Comparison of ENCODE assay signal across 15 cellular contexts in genomic region chr5:68154119-68154857, GRCh38.
A peak's percentile ranks its signal among the peaks of the same experiment; 100 is the strongest.
DNase-seq lines count a peak whose midpoint lies in the region; ATAC-seq and TF ChIP-seq lines count a peak whose summit lies in the region.
"Had no signal": no experiment of that assay in that cellular context is flagged by ENCODE, and none has a peak within 500 bp of the region (broad histone marks: within the 10 kb centered on the region; RNA-seq: fewer than 3 reads in every experiment).

No MANE protein-coding gene starts in this region.

- in situ Hi-C loops in mammary epithelial cell (cut with MboI; ENCODE audit: low sequenced_read_pairs in 2 of 2), result no loop called here

- peaks cover under 1% of the 10 kb centered on the region for H3K36me3 Mint-ChIP-seq in activated naive CD8-positive, alpha-beta T cell treated with anti-CD3 and anti-CD28 coated beads, Interleukin-2, amount 50 U/mL, for 24 hours (ENCODE audit: low read depth)
- no peaks in the 10 kb centered on the region for H3K36me3 Mint-ChIP-seq in activated naive CD8-positive, alpha-beta T cell treated with anti-CD3 and anti-CD28 coated beads for 36 hours
- H3K36me3 Mint-ChIP-seq in activated T-helper 17 cell treated with anti-CD3 and anti-CD28 coated beads, Interleukin-2, amount 50 U/mL, for 72 hours (ENCODE audit: low read depth), result no peaks in the 10 kb centered on the region
- H3K36me3 Mint-ChIP-seq in neural progenitor cell (no peaks in the 10 kb centered on the region), CD14-positive monocyte (no peaks in the 10 kb centered on the region)
- H3K36me3 Mint-ChIP-seq: CD8-positive, alpha-beta T cell had no signal

- H3K4me3 Mint-ChIP-seq in activated naive CD8-positive, alpha-beta T cell treated with anti-CD3 and anti-CD28 coated beads, Interleukin-2, amount 50 U/mL, for 24 hours, result no peak overlapping the region
- no peak overlapping the region for H3K4me3 Mint-ChIP-seq in activated naive CD8-positive, alpha-beta T cell treated with anti-CD3 and anti-CD28 coated beads for 36 hours
- no peak overlapping the region for H3K4me3 Mint-ChIP-seq in activated T-helper 17 cell treated with anti-CD3 and anti-CD28 coated beads, Interleukin-2, amount 50 U/mL, for 72 hours
- no peak overlapping the region for H3K4me3 Mint-ChIP-seq in neural progenitor cell
- H3K4me3 Mint-ChIP-seq in CD14-positive monocyte, result no peak overlapping the region
- H3K4me3 Mint-ChIP-seq: CD8-positive, alpha-beta T cell had no signal

- H4K20me1 ChIP-seq in neural progenitor cell (ENCODE audit: low read depth) (no peaks in the 10 kb centered on the region), mammary epithelial cell (ENCODE audit: insufficient read depth, low read length) (no peaks in the 10 kb centered on the region)
- H4K20me1 ChIP-seq: BLaER1 had no signal

- no TSS peak for BruUV-seq in mammary epithelial cell (replicated peaks; lab: Mats Ljungman, UMichigan)

- H3K4me2 ChIP-seq in neural progenitor cell (peak overlapping the region; percentile 12), mammary epithelial cell (ENCODE audit: insufficient read depth, low read depth, low read length) (no peak overlapping the region)
- H3K4me2 ChIP-seq: BLaER1 had no signal

- H2AFZ ChIP-seq in neural progenitor cell (replicated peaks) (peak overlapping the region; percentile 58), mammary epithelial cell (ENCODE audit: low read depth, low read length) (no peak overlapping the region)

- intact Hi-C loops in mammary epithelial cell (cut with micrococcal nuclease), result no loop called here
- intact Hi-C loops in CD14-positive monocyte (cut with micrococcal nuclease), result no loop called here

- 78% methylated on average over 9 of the region's 9 CpGs for WGBS in mammary epithelial cell (ENCODE audit: low coverage, missing lambda C conversion rate)

- H3K27ac ChIP-seq in neural progenitor cell, result no peak overlapping the region
- no peak overlapping the region for H3K27ac ChIP-seq in mammary epithelial cell (ENCODE audit: insufficient read depth, low read depth, low read length)
- H3K27ac ChIP-seq: BLaER1, HL-60 had no signal

- H3K4me3 ChIP-seq in neural progenitor cell, result no peak overlapping the region
- no peak overlapping the region for H3K4me3 ChIP-seq in mammary epithelial cell (replicated peaks in 1 of 3; ENCODE audit: insufficient read depth in 1 of 3, low read depth in 2 of 3, low read length in 3 of 3)
- H3K4me3 ChIP-seq: BLaER1 had no signal

- H3K79me2 ChIP-seq in neural progenitor cell (ENCODE audit: low read depth) (no peaks in the 10 kb centered on the region), mammary epithelial cell (ENCODE audit: insufficient read depth, low read length) (no peaks in the 10 kb centered on the region)

- CTCF ChIA-PET in mammary epithelial cell (lab: Charles Lee; ENCODE audit: low non-redundant PET), result no interaction called here

- H3K4me1 ChIP-seq in neural progenitor cell, result peaks cover 17% of the 10 kb centered on the region
- no peaks in the 10 kb centered on the region for H3K4me1 ChIP-seq in mammary epithelial cell (ENCODE audit: insufficient read depth, low read length)
- H3K4me1 ChIP-seq: BLaER1 had no signal

- dilution Hi-C loops in mammary epithelial cell (cut with HindIII; ENCODE audit: low sequenced_read_pairs), result no loop called here

- TF ChIP-seq CTCF in neural progenitor cell (IDR thresholded peaks at IDR 0.05) (no peak), mammary epithelial cell (conservative IDR thresholded peaks at IDR 0.05 in 1 of 2, IDR thresholded peaks at IDR 0.05 in 1 of 2; ENCODE audit: extremely low read depth in 1 of 2, insufficient read depth in 1 of 2, low read depth in 1 of 2, low read length in 2 of 2) (no peak), CD14-positive monocyte (IDR thresholded peaks at IDR 0.05) (no peak)

- H3K9ac ChIP-seq in neural progenitor cell, result no peak overlapping the region
- H3K9ac ChIP-seq in mammary epithelial cell (ENCODE audit: insufficient read depth, low read length), result no peak overlapping the region
- H3K9ac ChIP-seq: BLaER1 had no signal

- DNase-seq in activated naive CD8-positive, alpha-beta T cell treated with anti-CD3 and anti-CD28 coated beads, Interleukin-2, amount 50 U/mL, for 24 hours, result no peak
- DNase-seq in activated naive CD8-positive, alpha-beta T cell treated with anti-CD3 and anti-CD28 coated beads for 36 hours, result no peak
- DNase-seq in neural progenitor cell (ENCODE audit: low spot score), result no peak
- no peak for DNase-seq in mammary epithelial cell
- DNase-seq in CD14-positive monocyte (ENCODE audit: low spot score), result no peak
- DNase-seq: 8988T; Calu3; CD8-positive, alpha-beta T cell; DMS79 treated with DMSO at 0.1 percent for 48 hours; GF-D8; HCEC 1CT had no signal

- H3K36me3 ChIP-seq in neural progenitor cell (no peaks in the 10 kb centered on the region), mammary epithelial cell (ENCODE audit: insufficient read depth, low read length) (no peaks in the 10 kb centered on the region)
- H3K36me3 ChIP-seq: BLaER1 had no signal

- no peaks in the 10 kb centered on the region for H3F3A ChIP-seq in neural progenitor cell (ENCODE audit: low read depth)

- H3K9me3 Mint-ChIP-seq in activated naive CD8-positive, alpha-beta T cell treated with anti-CD3 and anti-CD28 coated beads, Interleukin-2, amount 50 U/mL, for 24 hours, result no peaks in the 10 kb centered on the region
- no peaks in the 10 kb centered on the region for H3K9me3 Mint-ChIP-seq in activated naive CD8-positive, alpha-beta T cell treated with anti-CD3 and anti-CD28 coated beads for 36 hours
- H3K9me3 Mint-ChIP-seq in activated T-helper 17 cell treated with anti-CD3 and anti-CD28 coated beads, Interleukin-2, amount 50 U/mL, for 72 hours, result peaks cover 1% of the 10 kb centered on the region
- H3K9me3 Mint-ChIP-seq in neural progenitor cell (no peaks in the 10 kb centered on the region), CD14-positive monocyte (peaks cover 0 to 2% (median 0%) of the 10 kb centered on the region in 7 donors)
- H3K9me3 Mint-ChIP-seq: CD8-positive, alpha-beta T cell had no signal

- H3K9me3 ChIP-seq in neural progenitor cell (ENCODE audit: low read depth) (no peaks in the 10 kb centered on the region), mammary epithelial cell (replicated peaks; ENCODE audit: insufficient read depth, low read length) (no peaks in the 10 kb centered on the region)
- H3K9me3 ChIP-seq: BLaER1 had no signal

- peak; percentile 59 for ATAC-seq in activated naive CD8-positive, alpha-beta T cell treated with anti-CD3 and anti-CD28 coated beads, Interleukin-2, amount 50 U/mL, for 24 hours
- ATAC-seq in activated T-helper 17 cell treated with anti-CD3 and anti-CD28 coated beads, Interleukin-2, amount 50 U/mL, for 72 hours (replicated peaks), result peak; percentile 32
- no peak for ATAC-seq in GM19324 (IDR thresholded peaks at IDR 0.05; ENCODE audit: low FRiP score, unreplicated experiment)
- ATAC-seq: CD8-positive, alpha-beta T cell had no signal

- H3K27me3 Mint-ChIP-seq in activated naive CD8-positive, alpha-beta T cell treated with anti-CD3 and anti-CD28 coated beads, Interleukin-2, amount 50 U/mL, for 24 hours, result no peaks in the 10 kb centered on the region
- H3K27me3 Mint-ChIP-seq in activated naive CD8-positive, alpha-beta T cell treated with anti-CD3 and anti-CD28 coated beads for 36 hours, result no peaks in the 10 kb centered on the region
- no peaks in the 10 kb centered on the region for H3K27me3 Mint-ChIP-seq in activated T-helper 17 cell treated with anti-CD3 and anti-CD28 coated beads, Interleukin-2, amount 50 U/mL, for 72 hours
- H3K27me3 Mint-ChIP-seq in neural progenitor cell (ENCODE audit: insufficient read depth, low read depth), result peaks cover 5% of the 10 kb centered on the region
- peaks cover 0 to 2% (median 0%) of the 10 kb centered on the region in 3 donors for H3K27me3 Mint-ChIP-seq in CD14-positive monocyte (ENCODE audit: low read depth in 3 of 3)

- no peak overlapping the region for H3K27ac Mint-ChIP-seq in activated naive CD8-positive, alpha-beta T cell treated with anti-CD3 and anti-CD28 coated beads, Interleukin-2, amount 50 U/mL, for 24 hours
- H3K27ac Mint-ChIP-seq in activated naive CD8-positive, alpha-beta T cell treated with anti-CD3 and anti-CD28 coated beads for 36 hours, result no peak overlapping the region
- H3K27ac Mint-ChIP-seq in activated T-helper 17 cell treated with anti-CD3 and anti-CD28 coated beads, Interleukin-2, amount 50 U/mL, for 72 hours, result no peak overlapping the region
- H3K27ac Mint-ChIP-seq in neural progenitor cell, result no peak overlapping the region
- no peak overlapping the region for H3K27ac Mint-ChIP-seq in CD14-positive monocyte
- H3K27ac Mint-ChIP-seq: CD8-positive, alpha-beta T cell had no signal

- peaks cover 4% of the 10 kb centered on the region for H3K4me1 Mint-ChIP-seq in activated naive CD8-positive, alpha-beta T cell treated with anti-CD3 and anti-CD28 coated beads, Interleukin-2, amount 50 U/mL, for 24 hours
- no peaks in the 10 kb centered on the region for H3K4me1 Mint-ChIP-seq in activated naive CD8-positive, alpha-beta T cell treated with anti-CD3 and anti-CD28 coated beads for 36 hours
- H3K4me1 Mint-ChIP-seq in activated T-helper 17 cell treated with anti-CD3 and anti-CD28 coated beads, Interleukin-2, amount 50 U/mL, for 72 hours, result peaks cover 2% of the 10 kb centered on the region
- H3K4me1 Mint-ChIP-seq in neural progenitor cell, result no peaks in the 10 kb centered on the region
- no peaks in the 10 kb centered on the region for H3K4me1 Mint-ChIP-seq in CD14-positive monocyte

- H3K27me3 ChIP-seq in neural progenitor cell (no peaks in the 10 kb centered on the region), mammary epithelial cell (ENCODE audit: insufficient read depth, low read length) (no peaks in the 10 kb centered on the region)
- H3K27me3 ChIP-seq: BLaER1 had no signal
